Comparison of ENCODE assay signal across 8 cellular contexts in genomic region chr17:58755577-58756245, GRCh38. TPM values are rescaled to one million over a fixed set of nuclear protein-coding genes. Genes with fewer than 3 reads are reported as not detected.
DNase-seq lines count a peak whose midpoint lies in the region; ATAC-seq and TF ChIP-seq lines count a peak whose summit lies in the region.

Gene PPM1E (plus strand): TSS chr17:58755854.

- no peaks in the 10 kb centered on the region for H3K9me3 ChIP-seq in prostate gland

- H3K27me3 ChIP-seq in prostate gland (replicated peaks; ENCODE audit: insufficient read depth): no peaks in the 10 kb centered on the region

- H3K4me3 ChIP-seq in prostate gland: peak within 1 kb of the TSS; percentile 60

- CTCF ChIA-PET in GM10248 (lab: Yijun Ruan, JAX): interaction anchor here (1.0 to 1.8 kb wide), 3 partner anchors 8 to 249 kb away, joined by 3 to 5 read pairs (median 4); no protein-coding TSS in a partner anchor

- POLR2A ChIA-PET in GM10248 (lab: Yijun Ruan, JAX): no interaction called here

- no peaks in the 10 kb centered on the region for H3K4me1 ChIP-seq in prostate gland (replicated peaks)

- peak within 1 kb of the TSS in 1 of 2 donors; percentile 52 for H3K27ac ChIP-seq in prostate gland

- DNase-seq in GM10248 (ENCODE audit: extremely low spot score): peak; percentile 82
- DNase-seq in NCI-H1048 (lab: John Stamatoyannopoulos, UW): peak; percentile 54
- peak; percentile 33 for DNase-seq in amniotic epithelial cell (ENCODE audit: low read depth)
- peak; percentile 59 for DNase-seq in hepatic stellate cell (ENCODE audit: low spot score)
- peak; percentile 16 for DNase-seq in prostate gland (ENCODE audit: low spot score)
- no peak for DNase-seq in NK-92 (lab: John Stamatoyannopoulos, UW; ENCODE audit: unreplicated experiment)
- DNase-seq in OCI-M2 (lab: John Stamatoyannopoulos, UW; ENCODE audit: unreplicated experiment): no peak

- peak; percentile 83 for ATAC-seq in SK-N-SH treated with all-trans-retinoic acid at 6 μM for 48 hours

- TF ChIP-seq POLR2A in prostate gland (IDR thresholded peaks at IDR 0.05): no peak

- no peaks in the 10 kb centered on the region for H3K36me3 ChIP-seq in prostate gland

- 1% methylated on average over 32 of the region's 71 CpGs for WGBS in prostate gland

- intact Hi-C loops in prostate gland (cut with DNase I): no loop called here

- TF ChIP-seq CTCF in GM10248 (IDR thresholded peaks at IDR 0.05; ENCODE audit: control extremely low read depth, extremely low read depth, low read depth, missing control alignments) (no peak), prostate gland (IDR thresholded peaks at IDR 0.05) (no peak)

TF ChIP-seq in SK-N-SH treated with all-trans-retinoic acid at 6 μM for 48 hours, 23 proteins besides CTCF, POLR2A, EP300 and RAD21:
- TF ChIP-seq TOX (CRISPR knock-in tag; IDR thresholded peaks at IDR 0.05; ENCODE audit: borderline replicate concordance) (no peak), SNAI2 (CRISPR knock-in tag; IDR thresholded peaks at IDR 0.05) (peak; percentile 97; the same call in 1 of the 2 replicates), ZNF565 (CRISPR knock-in tag; conservative IDR thresholded peaks at IDR 0.05; ENCODE audit: low read depth) (peak; percentile 93), ZFP3 (CRISPR knock-in tag; IDR thresholded peaks at IDR 0.05) (peak; percentile 72; the same call in 1 of the 2 replicates), BACH2 (CRISPR knock-in tag; IDR thresholded peaks at IDR 0.05; ENCODE audit: borderline replicate concordance) (0 out of 2 replicates have a peak, but pooled peaks have one; percentile 21), PPARA (CRISPR knock-in tag; IDR thresholded peaks at IDR 0.05; ENCODE audit: borderline replicate concordance) (peak; percentile 90; the same call in 1 of the 2 replicates), POU6F1 (CRISPR knock-in tag; IDR thresholded peaks at IDR 0.05; ENCODE audit: borderline replicate concordance, low read depth) (no peak), GLIS3 (CRISPR knock-in tag; IDR thresholded peaks at IDR 0.05) (no peak), ZNF70 (CRISPR knock-in tag; IDR thresholded peaks at IDR 0.05) (peak; percentile 48; the same call in 1 of the 2 replicates), ISL1 (CRISPR knock-in tag; IDR thresholded peaks at IDR 0.05) (peak; percentile 50; the same call in 1 of the 2 replicates), CSDC2 (CRISPR knock-in tag; IDR thresholded peaks at IDR 0.05) (peak; percentile 91), ESRRG (CRISPR knock-in tag; IDR thresholded peaks at IDR 0.05) (no peak), TSHZ2 (CRISPR knock-in tag; IDR thresholded peaks at IDR 0.05) (peak; percentile 98)

RNA-seq across cellular contexts. Expression of gene PPM1E, which starts in this region (rescaled TPM):
- total RNA-seq in prostate gland: 1 to 10 TPM; 4.1 to 7.8 TPM

Comparison
In these comparisons a context has a peak if more than half of its experiments do, and no peak if none do; other contexts are left out.
1. DNase-seq: peak in GM10248 (single experiment), NCI-H1048 (single experiment), amniotic epithelial cell (single experiment), hepatic stellate cell (single experiment) and prostate gland (single experiment); none in NK-92 (single experiment) and OCI-M2 (single experiment).